ENCODE assay signal across 35 cellular contexts in the genomic region with DNA sequence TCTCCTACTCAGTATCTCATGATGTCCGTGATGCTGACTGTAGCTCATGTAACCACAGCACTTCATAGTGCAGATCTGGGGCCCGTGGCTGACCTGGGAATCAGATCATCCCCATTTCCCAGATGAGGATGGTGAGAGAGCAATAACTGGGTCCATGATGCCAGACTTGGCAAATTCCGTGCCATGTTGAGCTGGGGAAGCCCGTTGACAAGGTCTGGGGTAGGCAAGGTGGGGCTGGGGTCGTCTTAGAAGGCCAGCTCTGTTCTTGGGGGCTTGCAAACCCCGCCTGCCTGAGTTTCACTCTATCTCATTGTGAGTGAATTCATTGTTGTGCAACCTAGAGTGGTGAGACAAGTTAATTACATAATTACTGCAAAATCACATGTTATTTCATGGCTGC. TPM values are rescaled to one million over a fixed set of nuclear protein-coding genes. Genes with fewer than 3 reads are reported as not detected.
"Had no signal": no experiment of that assay in that cellular context is flagged by ENCODE, and none has a peak within 500 bp of the region (broad histone marks: within the 10 kb centered on the region; RNA-seq: fewer than 3 reads in every experiment).

No MANE protein-coding gene starts in this region.

- DNase-seq: activated CD4-positive, alpha-beta memory T cell treated with anti-CD3 and anti-CD28 coated beads for 36 hours; activated CD4-positive, alpha-beta T cell treated with anti-CD3 and anti-CD28 coated beads, Interleukin-2, amount 10 ng/mL, durations not matched to agents 24 days and 14 days; activated CD4-positive, CD25-positive, alpha-beta regulatory T cell treated with anti-CD3 and anti-CD28 coated beads, Interleukin-2, amount 50 U/mL, for 72 hours; activated CD8-positive, alpha-beta memory T cell treated with anti-CD3 and anti-CD28 coated beads, Interleukin-2, amount 50 U/mL, for 4 hours; activated effector memory CD4-positive, alpha-beta T cell treated with anti-CD3 and anti-CD28 coated beads, Interleukin-2, amount 50 U/mL, for 16 hours; activated naive CD4-positive, alpha-beta T cell treated with anti-CD3 and anti-CD28 coated beads for 36 hours; activated naive CD8-positive, alpha-beta T cell treated with anti-CD3 and anti-CD28 coated beads for 36 hours; activated T-cell treated with anti-CD3 and anti-CD28 coated beads, Interleukin-2, amount 50 U/mL, for 1 hour; adrenal gland; aorta; body of pancreas; colonic mucosa; effector memory CD4-positive, alpha-beta T cell; islet precursor cell; left ventricle myocardium superior; mammary epithelial cell; naive B cell; nephron progenitor cell; pancreas; psoas muscle; small intestine; stimulated activated CD4-positive, alpha-beta T cell treated with anti-CD3 and anti-CD28 coated beads, Interleukin-4, amount 100 ng/mL, for 24 hours; stimulated activated naive CD8-positive, alpha-beta T cell treated with anti-CD3 and anti-CD28 coated beads, Interleukin-15, amount 100 ng/mL, for 72 hours; substantia nigra; upper lobe of left lung had no signal

- H3K36me3 ChIP-seq: adrenal gland, colonic mucosa, gastroesophageal sphincter, neutrophil, pancreas, sigmoid colon, upper lobe of left lung had no signal

- H3K4me1 ChIP-seq: adrenal gland, pancreas, psoas muscle had no signal

- H3K27ac ChIP-seq: adrenal gland, body of pancreas, colonic mucosa, gastroesophageal sphincter, hepatocyte, neutrophil, pancreas, psoas muscle, sigmoid colon, upper lobe of left lung had no signal

- H3K4me3 ChIP-seq: adrenal gland, body of pancreas, colonic mucosa, gastroesophageal sphincter, hepatocyte, pancreas, psoas muscle, sigmoid colon, upper lobe of left lung had no signal

- H3K27me3 ChIP-seq: adrenal gland, body of pancreas, colonic mucosa, gastroesophageal sphincter, hepatocyte, neutrophil, pancreas, sigmoid colon, upper lobe of left lung had no signal

- H3K9me3 ChIP-seq: adrenal gland, body of pancreas, colonic mucosa, gastroesophageal sphincter, neutrophil, pancreas, psoas muscle, sigmoid colon, upper lobe of left lung had no signal

- ATAC-seq: body of pancreas; gastroesophageal sphincter; left ventricle myocardium superior; pancreas; psoas muscle; stimulated activated effector memory CD8-positive, alpha-beta T cell treated with anti-CD3 and anti-CD28 coated beads, Interleukin-12 subunit alpha, Interleukin-12 subunit beta, amount 100 ng/mL, for 72 hours; stimulated activated naive CD8-positive, alpha-beta T cell treated with anti-CD3 and anti-CD28 coated beads, Interleukin-15, amount 100 ng/mL, for 72 hours had no signal

RNA-seq across cellular contexts. Expression of gene LMO1, which starts 41.8 kb away (rescaled TPM):
- total RNA-seq: activated CD4-positive, alpha-beta memory T cell treated with anti-CD3 and anti-CD28 coated beads for 36 hours; activated CD4-positive, alpha-beta T cell treated with anti-CD3 and anti-CD28 coated beads, Interleukin-2, amount 10 ng/mL, durations not matched to agents 24 days and 14 days; activated CD8-positive, alpha-beta memory T cell treated with anti-CD3 and anti-CD28 coated beads for 36 hours; activated naive CD4-positive, alpha-beta T cell treated with anti-CD3 and anti-CD28 coated beads for 36 hours; activated naive CD8-positive, alpha-beta T cell treated with anti-CD3 and anti-CD28 coated beads for 36 hours; activated T-helper 1 cell treated with anti-CD3 and anti-CD28 coated beads, Interleukin-12 subunit alpha, Interleukin-12 subunit beta, Interleukin-2, Interleukin-4 antibody, amounts not matched to agents 30 ng/mL and 10 ng/mL and 1 ng/mL, durations not matched to agents 14 hours and 24 hours and 36 hours; aorta; colonic mucosa; dermis microvascular lymphatic vessel endothelial cell; fibroblast of lung; fibroblast of villous mesenchyme; gastroesophageal sphincter; hepatocyte had no signal

RNA-seq across cellular contexts. Expression of gene RIC3, which starts 53.1 kb away (rescaled TPM):
- total RNA-seq: dermis microvascular lymphatic vessel endothelial cell, fibroblast of lung, fibroblast of villous mesenchyme had no signal
